In genomic region chr19:57280165-57280912, GRCh38 we compare ENCODE assay signal across 8 cellular contexts. TPM values are rescaled to one million over a fixed set of nuclear protein-coding genes. Genes with fewer than 3 reads are reported as not detected.
A peak's percentile ranks its signal among the peaks of the same experiment; 100 is the strongest.
DNase-seq lines count a peak whose midpoint lies in the region; ATAC-seq, FAIRE-seq and TF ChIP-seq lines count a peak whose summit lies in the region.

TSS of gene ZNF460 (plus strand) at chr19:57280485. CDS start at chr19:57280807, 322 bp downstream.

- TF ChIP-seq CTCF in MM.1S (IDR thresholded peaks at IDR 0.05; ENCODE audit: low read length) (no peak), foreskin keratinocyte (conservative IDR thresholded peaks at IDR 0.05) (no peak)

- H3K9ac ChIP-seq in MM.1S (ENCODE audit: low read length): peak within 1 kb of the TSS; percentile 96
- H3K9ac ChIP-seq in subcutaneous abdominal adipose tissue (ENCODE audit: low read length in 5 of 5): peak within 1 kb of the TSS; percentile 95 to 100 (median 98)

- H3K4me2 ChIP-seq in MM.1S (ENCODE audit: low read depth, low read length): peak within 1 kb of the TSS; percentile 73

- H2AFZ ChIP-seq in MM.1S (ENCODE audit: low read length) (peak within 1 kb of the TSS; percentile 47), neuron (ENCODE audit: low read depth, low read length) (peak within 1 kb of the TSS; percentile 58)

- H3K9me3 ChIP-seq in MM.1S (replicated peaks; ENCODE audit: insufficient read depth, low read length): no peaks in the 10 kb centered on the region
- H3K9me3 ChIP-seq in neuron (ENCODE audit: low read length): no peaks in the 10 kb centered on the region
- H3K9me3 ChIP-seq in subcutaneous abdominal adipose tissue (ENCODE audit: control insufficient read depth in 5 of 5, low read length in 5 of 5): no peaks in the 10 kb centered on the region

- H3K79me2 ChIP-seq in MM.1S (ENCODE audit: low read length): peaks cover 47% of the 10 kb centered on the region

- peak; percentile 95 for FAIRE-seq in G401.6 (lab: Jason Lieb, UNC)

- H3F3A ChIP-seq in MM.1S (ENCODE audit: insufficient read depth, low read length): peaks cover 39% of the 10 kb centered on the region

- peaks cover 11% of the 10 kb centered on the region for H3K36me3 ChIP-seq in MM.1S (replicated peaks; ENCODE audit: insufficient read depth, low read length)
- peaks cover 31% of the 10 kb centered on the region for H3K36me3 ChIP-seq in neuron (ENCODE audit: insufficient read depth, low read length)
- H3K36me3 ChIP-seq in subcutaneous abdominal adipose tissue (ENCODE audit: control insufficient read depth in 5 of 5, insufficient read depth in 5 of 5, low read length in 5 of 5): peaks cover 2 to 21% (median 15%) of the 10 kb centered on the region in 5 donors

- H3K27me3 ChIP-seq in MM.1S (replicated peaks; ENCODE audit: insufficient read depth, low read length) (no peaks in the 10 kb centered on the region), foreskin keratinocyte (no peaks in the 10 kb centered on the region), neuron (ENCODE audit: insufficient read depth, low read length) (no peaks in the 10 kb centered on the region), subcutaneous abdominal adipose tissue (ENCODE audit: control insufficient read depth in 5 of 5, insufficient read depth in 4 of 5, low read length in 5 of 5) (no peaks in the 10 kb centered on the region)

- H3K4me1 ChIP-seq in MM.1S (ENCODE audit: low read length) (peaks cover 27% of the 10 kb centered on the region), foreskin keratinocyte (peaks cover 26% of the 10 kb centered on the region), neuron (ENCODE audit: insufficient read depth, low read length) (peaks cover 18% of the 10 kb centered on the region), subcutaneous abdominal adipose tissue (ENCODE audit: control insufficient read depth in 5 of 5, insufficient read depth in 5 of 5, low read length in 5 of 5) (peaks cover 5 to 33% (median 28%) of the 10 kb centered on the region in 5 donors)

- peak; percentile 76 for ATAC-seq in foreskin keratinocyte

- H3K4me3 ChIP-seq in MM.1S (ENCODE audit: low read length) (peak within 1 kb of the TSS; percentile 88), neuron (ENCODE audit: low read length) (peak within 1 kb of the TSS; percentile 63), subcutaneous abdominal adipose tissue (ENCODE audit: low read depth in 1 of 5, low read length in 5 of 5) (peak within 1 kb of the TSS; percentile 72 to 98 (median 95))

- no peaks in the 10 kb centered on the region for H3K9me2 ChIP-seq in MM.1S (replicated peaks; ENCODE audit: insufficient read depth, low read length)

- peak within 1 kb of the TSS; percentile 91 for H3K27ac ChIP-seq in MM.1S (ENCODE audit: low read length)
- H3K27ac ChIP-seq in foreskin keratinocyte: peak within 1 kb of the TSS; percentile 95
- H3K27ac ChIP-seq in subcutaneous abdominal adipose tissue (ENCODE audit: low read depth, low read length): peak within 1 kb of the TSS; percentile 99

- DNase-seq in HCEC 1CT (peak; percentile 98), MM.1S (peak; percentile 97), SHP77 treated with DMSO at 0.1 percent for 48 hours (lab: John Stamatoyannopoulos, UW) (peak; percentile 83), activated gamma-delta T cell (lab: John Stamatoyannopoulos, UW) (peak; percentile 91), foreskin keratinocyte (peak; percentile 91 to 93)

- H4K20me1 ChIP-seq in MM.1S (ENCODE audit: insufficient read depth, low read length): no peaks in the 10 kb centered on the region; the same call in 1 of the 2 replicates

RNA-seq across cellular contexts. Expression of gene ZNF460, which starts in this region (rescaled TPM):
- 45.8 and 54.6 TPM in 2 replicates for total RNA-seq in foreskin keratinocyte
- 0.30 and 0.47 TPM in 2 replicates for polyA plus RNA-seq in foreskin keratinocyte

Comparison
In these comparisons a context has a peak if more than half of its experiments do, and no peak if none do; other contexts are left out.
1. Peak in every context shown above with its lines: DNase-seq, ATAC-seq, H3K4me3 ChIP-seq and H3K27ac ChIP-seq.